ENCODE assay signal across 27 cellular contexts in genomic region chr12:97764700-97765099, GRCh38.
"Had no signal": no experiment of that assay in that cellular context is flagged by ENCODE, and none has a peak within 500 bp of the region (broad histone marks: within the 10 kb centered on the region; RNA-seq: fewer than 3 reads in every experiment).

No MANE protein-coding gene starts in this region.

- H3K4me3 Mint-ChIP-seq: naive thymus-derived CD4-positive, alpha-beta T cell; nephron; neural progenitor cell; stimulated activated effector memory CD8-positive, alpha-beta T cell treated with anti-CD3 and anti-CD28 coated beads, Interleukin-12 subunit alpha, Interleukin-12 subunit beta, amount 100 ng/mL, for 72 hours had no signal

- H3K4me2 ChIP-seq: neural progenitor cell had no signal

- H3K4me3 ChIP-seq: coronary artery, esophagus muscularis mucosa, gastroesophageal sphincter, heart left ventricle, left lung, neural progenitor cell, prostate gland, right atrium auricular region, sigmoid colon, testis, tibial artery, upper lobe of left lung had no signal

- ATAC-seq: foreskin keratinocyte; gastroesophageal sphincter; heart left ventricle; left cardiac atrium; left lung; naive thymus-derived CD4-positive, alpha-beta T cell; stimulated activated effector memory CD8-positive, alpha-beta T cell treated with anti-CD3 and anti-CD28 coated beads, Interleukin-12 subunit alpha, Interleukin-12 subunit beta, amount 100 ng/mL, for 72 hours had no signal

- H3K79me2 ChIP-seq: parathyroid adenoma had no signal

- H3K27ac ChIP-seq: coronary artery, esophagus muscularis mucosa, foreskin keratinocyte, heart left ventricle, left lung, neural progenitor cell, parathyroid adenoma, right atrium auricular region, sigmoid colon, testis, tibial artery, upper lobe of left lung had no signal

- H2AFZ ChIP-seq: neural progenitor cell, parathyroid adenoma had no signal

- DNase-seq: dermis blood vessel endothelial cell; effector memory CD4-positive, alpha-beta T cell; foreskin keratinocyte; heart left ventricle; hippocampal formation; left cardiac atrium; mesendoderm; midbrain; naive thymus-derived CD4-positive, alpha-beta T cell; sigmoid colon; stimulated activated CD4-positive, alpha-beta T cell treated with anti-CD3 and anti-CD28 coated beads, Interleukin-2, amount 100 ng/mL, for 24 hours; stimulated activated CD4-positive, alpha-beta T cell treated with anti-CD3 and anti-CD28 coated beads, Interleukin-4, amount 100 ng/mL, for 24 hours; stimulated activated naive CD4-positive, alpha-beta T cell treated with Interleukin-2 at 50 U/mL for 16 hours; substantia nigra; testis; tibial artery had no signal

- H3K4me1 ChIP-seq: foreskin keratinocyte, left lung, neural progenitor cell, parathyroid adenoma, prostate gland, right atrium auricular region, sigmoid colon, testis, upper lobe of left lung had no signal

- H3K27ac Mint-ChIP-seq: naive thymus-derived CD4-positive, alpha-beta T cell; nephron; neural progenitor cell; stimulated activated effector memory CD8-positive, alpha-beta T cell treated with anti-CD3 and anti-CD28 coated beads, Interleukin-12 subunit alpha, Interleukin-12 subunit beta, amount 100 ng/mL, for 72 hours had no signal

- H3K9ac ChIP-seq: neural progenitor cell, parathyroid adenoma had no signal

- H3K36me3 ChIP-seq: esophagus muscularis mucosa, gastroesophageal sphincter, heart left ventricle, left lung, neural progenitor cell, prostate gland, right atrium auricular region, sigmoid colon, tibial artery, upper lobe of left lung had no signal

- H3K27me3 ChIP-seq: esophagus muscularis mucosa, gastroesophageal sphincter, heart left ventricle, left lung, neural progenitor cell, right atrium auricular region, sigmoid colon, testis, tibial artery, upper lobe of left lung had no signal

- H3K4me1 Mint-ChIP-seq: naive thymus-derived CD4-positive, alpha-beta T cell; nephron; neural progenitor cell; stimulated activated effector memory CD8-positive, alpha-beta T cell treated with anti-CD3 and anti-CD28 coated beads, Interleukin-12 subunit alpha, Interleukin-12 subunit beta, amount 100 ng/mL, for 72 hours had no signal

- H3K27me3 Mint-ChIP-seq: naive thymus-derived CD4-positive, alpha-beta T cell had no signal

- H3K36me3 Mint-ChIP-seq: naive thymus-derived CD4-positive, alpha-beta T cell; stimulated activated effector memory CD8-positive, alpha-beta T cell treated with anti-CD3 and anti-CD28 coated beads, Interleukin-12 subunit alpha, Interleukin-12 subunit beta, amount 100 ng/mL, for 72 hours had no signal

- H3K9me3 ChIP-seq: esophagus muscularis mucosa, prostate gland, testis, tibial artery, upper lobe of left lung had no signal
